Comparison of ENCODE assay signal across 36 cellular contexts in the genomic region with DNA sequence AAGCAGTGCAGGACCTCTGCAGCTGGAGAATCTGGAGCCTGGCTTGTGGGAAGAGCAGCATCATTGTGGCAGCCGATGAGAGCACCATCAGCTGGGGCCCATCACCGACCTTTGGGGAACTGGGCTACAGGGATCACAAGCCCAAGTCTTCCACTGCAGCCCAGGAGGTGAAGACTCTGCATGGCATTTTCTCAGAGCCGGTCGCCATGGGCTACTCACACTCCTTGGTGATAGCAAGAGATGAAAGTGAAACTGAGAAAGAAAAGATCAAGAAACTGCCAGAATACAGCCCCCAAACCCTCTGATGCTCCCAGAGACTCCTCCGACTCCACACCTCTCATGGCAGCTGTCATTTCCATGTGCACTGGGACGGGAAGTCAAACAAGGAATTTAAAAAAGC. TPM values are rescaled to one million over a fixed set of nuclear protein-coding genes. Genes with fewer than 3 reads are reported as not detected.
DNase-seq lines count a peak whose midpoint lies in the region; ATAC-seq and TF ChIP-seq lines count a peak whose summit lies in the region.
"Had no signal": no experiment of that assay in that cellular context is flagged by ENCODE, and none has a peak within 500 bp of the region (broad histone marks: within the 10 kb centered on the region; RNA-seq: fewer than 3 reads in every experiment).

No MANE protein-coding gene starts in this region.

- H2AFZ ChIP-seq in KMS-11 (ENCODE audit: low read depth), result no peak overlapping the region
- H2AFZ ChIP-seq: neural progenitor cell had no signal

- H3K9me3 Mint-ChIP-seq in activated T-helper 17 cell treated with anti-CD3 and anti-CD28 coated beads, Interleukin-2, amount 50 U/mL, for 72 hours, result no peaks in the 10 kb centered on the region
- peaks cover 18% of the 10 kb centered on the region for H3K9me3 Mint-ChIP-seq in WTC11
- H3K9me3 Mint-ChIP-seq: activated CD4-positive, alpha-beta memory T cell treated with anti-CD3 and anti-CD28 coated beads for 36 hours; brain; T-helper 2 cell treated with Interferon-gamma antibody and Interleukin-4, amounts not matched to agents 5 μg/mL and 100 μg/mL, for 36 hours had no signal

- no peaks in the 10 kb centered on the region for H3K36me3 Mint-ChIP-seq in activated T-helper 17 cell treated with anti-CD3 and anti-CD28 coated beads, Interleukin-2, amount 50 U/mL, for 72 hours (ENCODE audit: low read depth)
- H3K36me3 Mint-ChIP-seq in WTC11, result peaks cover 18% of the 10 kb centered on the region
- H3K36me3 Mint-ChIP-seq: activated CD4-positive, alpha-beta memory T cell treated with anti-CD3 and anti-CD28 coated beads for 36 hours; CD4-positive, alpha-beta memory T cell had no signal

- no peak overlapping the region for H3K4me3 ChIP-seq in KMS-11 (IDR thresholded peaks at IDR 0.05; ENCODE audit: insufficient read depth, low read depth, low read length)
- H3K4me3 ChIP-seq: A549, esophagus squamous epithelium, HAP-1, left lung, neural progenitor cell, Peyer's patch, testis had no signal

- H3K4me1 ChIP-seq in KMS-11 (ENCODE audit: low read depth, poor library complexity, severe bottlenecking), result peaks cover 15% of the 10 kb centered on the region
- H3K4me1 ChIP-seq: foreskin keratinocyte, HAP-1, left lung, neural progenitor cell, testis had no signal

- peak; percentile 52 for DNase-seq in activated CD8-positive, alpha-beta memory T cell treated with anti-CD3 and anti-CD28 coated beads for 24 hours
- DNase-seq in activated CD8-positive, alpha-beta memory T cell treated with anti-CD3 and anti-CD28 coated beads, Interleukin-2, amount 50 U/mL, for 4 hours, result no peak
- no peak for DNase-seq in stimulated activated naive CD8-positive, alpha-beta T cell treated with anti-CD3 and anti-CD28 coated beads, Interleukin-15, Interleukin-2, amounts not matched to agents 100 U/mL and 50 U/mL, for 24 hours
- no peak for DNase-seq in NCI-H69 (lab: John Stamatoyannopoulos, UW)
- DNase-seq in WTC11 (ENCODE audit: low spot score), result no peak
- DNase-seq in effector CD8-positive, alpha-beta T cell (lab: John Stamatoyannopoulos, UW), result no peak
- DNase-seq: activated CD4-positive, alpha-beta memory T cell treated with anti-CD3 and anti-CD28 coated beads for 36 hours; activated effector memory CD4-positive, alpha-beta T cell treated with anti-CD3 and anti-CD28 coated beads, Interleukin-2, amount 50 U/mL, for 16 hours; AML-193; CD4-positive, alpha-beta memory T cell; cerebellar nuclear complex; DMS 273 treated with DMSO at 0.1 percent for 48 hours; esophagus squamous epithelium; foreskin keratinocyte; head of caudate nucleus; Karpas-422; left lung; mesenchymal stem cell; NCI-H1417 treated with DMSO at 0.1 percent for 48 hours; NCI-H2081; NCI-H524 treated with DMSO at 0.1 percent for 48 hours; Peyer's patch; SHP77 treated with DMSO at 0.1 percent for 48 hours; small intestine; stimulated activated naive CD4-positive, alpha-beta T cell; testis had no signal

- POLR2A ChIA-PET in WTC11 (lab: Charles Lee), result no interaction called here

- H3K9ac ChIP-seq in KMS-11, result no peak overlapping the region
- H3K9ac ChIP-seq: neural progenitor cell had no signal

- H3K4me1 Mint-ChIP-seq in activated T-helper 17 cell treated with anti-CD3 and anti-CD28 coated beads, Interleukin-2, amount 50 U/mL, for 72 hours, result no peaks in the 10 kb centered on the region
- H3K4me1 Mint-ChIP-seq in WTC11, result peaks cover 2% of the 10 kb centered on the region; the same call in 1 of the 2 replicates

- H3K79me2 ChIP-seq in KMS-11 (ENCODE audit: insufficient read depth, low read depth), result no peaks in the 10 kb centered on the region

- no peaks in the 10 kb centered on the region for H3K27me3 ChIP-seq in KMS-11 (ENCODE audit: insufficient read depth, low read depth)
- H3K27me3 ChIP-seq: left lung, neural progenitor cell, Peyer's patch, testis had no signal

- no peak for TF ChIP-seq CTCF in KMS-11 (conservative IDR thresholded peaks at IDR 0.05; ENCODE audit: low read depth, low read length)
- no peak for TF ChIP-seq CTCF in WTC11 (IDR thresholded peaks at IDR 0.05)

- H3K27ac ChIP-seq in KMS-11, result no peak overlapping the region
- H3K27ac ChIP-seq: A549, esophagus squamous epithelium, foreskin keratinocyte, left lung, neural progenitor cell, Peyer's patch, testis had no signal

- no peak overlapping the region for H3K4me3 Mint-ChIP-seq in activated T-helper 17 cell treated with anti-CD3 and anti-CD28 coated beads, Interleukin-2, amount 50 U/mL, for 72 hours
- no peak overlapping the region for H3K4me3 Mint-ChIP-seq in WTC11
- H3K4me3 Mint-ChIP-seq: activated CD4-positive, alpha-beta memory T cell treated with anti-CD3 and anti-CD28 coated beads for 36 hours; brain; neural progenitor cell; T-helper 2 cell treated with Interferon-gamma antibody and Interleukin-4, amounts not matched to agents 5 μg/mL and 100 μg/mL, for 36 hours had no signal

- no peaks in the 10 kb centered on the region for H3K27me3 Mint-ChIP-seq in activated T-helper 17 cell treated with anti-CD3 and anti-CD28 coated beads, Interleukin-2, amount 50 U/mL, for 72 hours
- no peaks in the 10 kb centered on the region for H3K27me3 Mint-ChIP-seq in WTC11 (ENCODE audit: low read depth)
- H3K27me3 Mint-ChIP-seq: activated CD4-positive, alpha-beta memory T cell treated with anti-CD3 and anti-CD28 coated beads for 36 hours; brain; CD4-positive, alpha-beta memory T cell had no signal

- no peaks in the 10 kb centered on the region for H3K36me3 ChIP-seq in KMS-11 (ENCODE audit: insufficient read depth)
- H3K36me3 ChIP-seq: esophagus squamous epithelium, HAP-1, neural progenitor cell, Peyer's patch had no signal

- H3K27ac Mint-ChIP-seq in activated T-helper 17 cell treated with anti-CD3 and anti-CD28 coated beads, Interleukin-2, amount 50 U/mL, for 72 hours, result no peak overlapping the region
- H3K27ac Mint-ChIP-seq in WTC11, result no peak overlapping the region; the same call in 1 of the 2 replicates
- H3K27ac Mint-ChIP-seq: activated CD4-positive, alpha-beta memory T cell treated with anti-CD3 and anti-CD28 coated beads for 36 hours; neural progenitor cell; T-helper 2 cell treated with Interferon-gamma antibody and Interleukin-4, amounts not matched to agents 5 μg/mL and 100 μg/mL, for 36 hours had no signal

- ATAC-seq in activated T-helper 17 cell treated with anti-CD3 and anti-CD28 coated beads, Interleukin-2, amount 50 U/mL, for 72 hours (replicated peaks), result peak; percentile 21
- peak; percentile 32 for ATAC-seq in stimulated activated naive CD8-positive, alpha-beta T cell treated with anti-CD3 and anti-CD28 coated beads, Interleukin-15, Interleukin-2, amounts not matched to agents 100 U/mL and 50 U/mL, for 24 hours
- ATAC-seq in WTC11, result no peak
- ATAC-seq: A549, foreskin keratinocyte, HepG2, left lung had no signal

- H4K20me1 ChIP-seq in KMS-11 (ENCODE audit: insufficient read depth), result no peaks in the 10 kb centered on the region

- CTCF ChIA-PET in WTC11 (lab: Charles Lee), result interaction anchor here (0.9 to 3.2 kb wide), 3 partner anchors 33 to 52 kb away, joined by 5 to 18 read pairs (median 7); a partner anchor contains a TSS

- peak overlapping the region; percentile 21 for H3K4me2 ChIP-seq in KMS-11
- H3K4me2 ChIP-seq: A549, neural progenitor cell had no signal

TF ChIP-seq in WTC11, 78 proteins besides CTCF, POLR2A, EP300 and RAD21:
- no peak for TF ChIP-seq ZNF121 (CRISPR knock-in tag; IDR thresholded peaks at IDR 0.05)
- TF ChIP-seq, protein P1, sequence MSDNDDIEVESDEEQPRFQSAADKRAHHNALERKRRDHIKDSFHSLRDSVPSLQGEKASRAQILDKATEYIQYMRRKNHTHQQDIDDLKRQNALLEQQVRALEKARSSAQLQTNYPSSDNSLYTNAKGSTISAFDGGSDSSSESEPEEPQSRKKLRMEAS (CRISPR knock-in tag; IDR thresholded peaks at IDR 0.05), result no peak

RNA-seq across cellular contexts. Expression of a gene that starts 35.6 kb away (rescaled TPM):
- total RNA-seq in activated T-helper 17 cell treated with anti-CD3 and anti-CD28 coated beads, Interleukin-2, amount 50 U/mL, for 72 hours, result 1 to 10 TPM; 1.3 to 2.2 TPM
- 36.3 to 51.6 TPM (median 41.5 TPM) in 3 replicates for total RNA-seq in WTC11 (2021)

RNA-seq across cellular contexts. Expression of a gene that starts 46.0 kb away (rescaled TPM):
- total RNA-seq in activated T-helper 17 cell treated with anti-CD3 and anti-CD28 coated beads, Interleukin-2, amount 50 U/mL, for 72 hours, result not detected
- total RNA-seq in WTC11 (2021), result 1.1 to 1.6 TPM (median 1.2 TPM) in 3 replicates
- total RNA-seq: activated CD4-positive, alpha-beta memory T cell treated with anti-CD3 and anti-CD28 coated beads for 36 hours; CD4-positive, alpha-beta memory T cell; dermis microvascular lymphatic vessel endothelial cell; foreskin keratinocyte; HepG2; Peyer's patch; testis; ureter had no signal

Comparison
In these comparisons a context has a peak if more than half of its experiments do, and no peak if none do; other contexts are left out.
1. RNA of a gene that starts 35.6 kb away (total RNA-seq): 36.3 to 51.6 TPM in WTC11; 1.3 to 2.2 TPM in activated T-helper 17 cell treated with anti-CD3 and anti-CD28 coated beads, Interleukin-2, amount 50 U/mL, for 72 hours; every median in the first group is over 10 times any median in the second.